ENCODE assay signal across 13 cellular contexts in the genomic region with DNA sequence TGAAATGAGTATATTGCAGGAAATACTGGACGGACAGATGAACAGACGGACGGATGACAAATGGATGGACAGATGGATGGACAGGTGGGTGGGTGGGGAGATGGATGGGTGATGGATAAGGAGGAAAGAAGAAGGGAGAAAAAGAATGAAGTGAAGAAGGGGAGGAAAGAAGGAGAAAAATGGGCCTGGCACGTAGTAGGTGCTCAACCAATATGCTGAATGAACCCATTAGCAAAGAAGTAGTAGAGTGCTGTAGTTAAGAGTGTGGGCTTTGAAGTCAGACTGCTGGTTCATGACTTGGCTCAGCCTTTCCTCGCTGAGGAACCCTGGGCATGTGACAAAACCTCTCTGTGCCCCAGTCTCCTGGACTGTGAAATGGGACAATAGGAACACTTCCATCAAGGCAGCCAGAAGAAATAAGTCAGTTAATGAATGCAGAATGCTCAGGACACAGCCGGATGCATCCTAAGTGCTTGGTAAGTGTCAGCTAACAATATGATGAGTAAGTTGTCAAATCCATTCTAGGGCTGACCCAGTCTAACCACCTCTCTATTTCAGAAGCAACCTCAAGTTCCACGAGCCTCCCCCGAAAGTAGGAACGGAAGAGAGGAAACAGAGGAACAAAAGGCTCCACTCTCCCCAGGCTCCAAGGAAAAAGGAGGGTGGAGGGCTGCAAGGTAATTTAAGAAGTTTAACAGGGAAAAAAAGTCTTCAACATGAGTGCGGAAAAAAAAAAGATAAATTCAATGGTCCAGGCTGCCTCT. TPM values are rescaled to one million over a fixed set of nuclear protein-coding genes. Genes with fewer than 3 reads are reported as not detected.
A peak's percentile ranks its signal among the peaks of the same experiment; 100 is the strongest.
DNase-seq lines count a peak whose midpoint lies in the region; ATAC-seq and TF ChIP-seq lines count a peak whose summit lies in the region.
"Had no signal": no experiment of that assay in that cellular context is flagged by ENCODE, and none has a peak within 500 bp of the region (broad histone marks: within the 10 kb centered on the region; RNA-seq: fewer than 3 reads in every experiment).

No MANE protein-coding gene starts in this region.

- H3K27ac ChIP-seq in CD8-positive, alpha-beta T cell (ENCODE audit: low read depth, low read length), result no peak overlapping the region
- no peak overlapping the region for H3K27ac ChIP-seq in GM23338 (ENCODE audit: low read depth)
- no peak overlapping the region for H3K27ac ChIP-seq in SJCRH30
- H3K27ac ChIP-seq: GM23248 had no signal

- peaks cover 24% of the 10 kb centered on the region for H3K36me3 Mint-ChIP-seq in CD8-positive, alpha-beta T cell
- peaks cover 3% of the 10 kb centered on the region; the same call in 1 of the 3 replicates for H3K36me3 Mint-ChIP-seq in GM23338 (ENCODE audit: low read depth)
- peaks cover 8% of the 10 kb centered on the region for H3K36me3 Mint-ChIP-seq in activated naive CD8-positive, alpha-beta T cell treated with anti-CD3 and anti-CD28 coated beads, Interleukin-2, amount 10 ng/mL, durations not matched to agents 7 days and 5 days
- no peaks in the 10 kb centered on the region for H3K36me3 Mint-ChIP-seq in natural killer cell treated with Interleukin-12 subunit alpha and Interleukin-12 subunit beta and Interleukin-15 and Interleukin-18, amount 100 ng/mL, for 72 hours

- no peaks in the 10 kb centered on the region for H3K27me3 ChIP-seq in CD8-positive, alpha-beta T cell (ENCODE audit: insufficient read depth, low read length)
- H3K27me3 ChIP-seq in GM23338 (ENCODE audit: insufficient read depth), result no peaks in the 10 kb centered on the region
- no peaks in the 10 kb centered on the region for H3K27me3 ChIP-seq in SJCRH30
- no peaks in the 10 kb centered on the region for H3K27me3 ChIP-seq in HAP-1 (ENCODE audit: low read depth)
- H3K27me3 ChIP-seq: heart right ventricle, spleen had no signal

- H3K27ac Mint-ChIP-seq in CD8-positive, alpha-beta T cell, result peak overlapping the region; percentile 78
- no peak overlapping the region; the same call in 1 of the 2 replicates for H3K27ac Mint-ChIP-seq in GM23338
- peak overlapping the region; percentile 57 for H3K27ac Mint-ChIP-seq in activated naive CD8-positive, alpha-beta T cell treated with anti-CD3 and anti-CD28 coated beads, Interleukin-2, amount 10 ng/mL, durations not matched to agents 7 days and 5 days
- no peak overlapping the region for H3K27ac Mint-ChIP-seq in natural killer cell treated with Interleukin-12 subunit alpha and Interleukin-12 subunit beta and Interleukin-15 and Interleukin-18, amount 100 ng/mL, for 72 hours
- H3K27ac Mint-ChIP-seq: activated naive CD4-positive, alpha-beta T cell treated with anti-CD3 and anti-CD28 coated beads for 36 hours had no signal

- no peaks in the 10 kb centered on the region for H3K9me3 Mint-ChIP-seq in CD8-positive, alpha-beta T cell
- no peaks in the 10 kb centered on the region for H3K9me3 Mint-ChIP-seq in GM23338
- no peaks in the 10 kb centered on the region for H3K9me3 Mint-ChIP-seq in activated naive CD8-positive, alpha-beta T cell treated with anti-CD3 and anti-CD28 coated beads, Interleukin-2, amount 10 ng/mL, durations not matched to agents 7 days and 5 days
- no peaks in the 10 kb centered on the region for H3K9me3 Mint-ChIP-seq in natural killer cell treated with Interleukin-12 subunit alpha and Interleukin-12 subunit beta and Interleukin-15 and Interleukin-18, amount 100 ng/mL, for 72 hours
- H3K9me3 Mint-ChIP-seq: activated naive CD4-positive, alpha-beta T cell treated with anti-CD3 and anti-CD28 coated beads for 36 hours had no signal

- intact Hi-C loops in CD8-positive, alpha-beta T cell (cut with DNase I, micrococcal nuclease), result loop anchor here in 1 of 2 experiments (1.0 to 2.0 kb wide), 2 partner anchors 25 to 133 kb away; no protein-coding TSS in a partner anchor

- no peak for ATAC-seq in CD8-positive, alpha-beta T cell
- ATAC-seq in GM23338, result no peak
- no peak for ATAC-seq in activated naive CD8-positive, alpha-beta T cell treated with anti-CD3 and anti-CD28 coated beads, Interleukin-2, amount 10 ng/mL, durations not matched to agents 7 days and 5 days (ENCODE audit: low read depth)
- peak in 1 of 2 donors; percentile 68 for ATAC-seq in natural killer cell treated with Interleukin-12 subunit alpha and Interleukin-12 subunit beta and Interleukin-15 and Interleukin-18, amount 100 ng/mL, for 72 hours
- no peak for ATAC-seq in GM21825 (IDR thresholded peaks at IDR 0.05; ENCODE audit: unreplicated experiment)

- CTCF ChIA-PET in CD8-positive, alpha-beta T cell (lab: Charles Lee), result interaction anchor here (2.1 kb wide), 1 partner anchor 132 kb away, joined by 6 read pairs; no protein-coding TSS in a partner anchor

- in situ Hi-C loops in HAP-1 (cut with MboI; ENCODE audit: low sequenced_read_pairs), result no loop called here

- no peak overlapping the region for H3K4me3 ChIP-seq in CD8-positive, alpha-beta T cell (ENCODE audit: low read depth, low read length)
- H3K4me3 ChIP-seq in GM23338 (no peak overlapping the region), SJCRH30 (no peak overlapping the region), HAP-1 (no peak overlapping the region)
- H3K4me3 ChIP-seq: GM23248, heart right ventricle had no signal

- TF ChIP-seq CTCF in CD8-positive, alpha-beta T cell (IDR thresholded peaks at IDR 0.05), result no peak
- no peak for TF ChIP-seq CTCF in GM23338 (conservative IDR thresholded peaks at IDR 0.05; ENCODE audit: low read depth in 2 of 2)

- H3K4me2 ChIP-seq in GM23338, result peak overlapping the region; percentile 23; the same call in 1 of the 2 replicates

- H3F3A ChIP-seq in GM23338 (replicated peaks; ENCODE audit: low read depth), result no peaks in the 10 kb centered on the region

- no peaks in the 10 kb centered on the region for H3K9me2 ChIP-seq in GM23338 (ENCODE audit: insufficient read depth)

- H4K20me1 ChIP-seq in GM23338 (replicated peaks; ENCODE audit: insufficient read depth), result no peaks in the 10 kb centered on the region

- H3K4me1 ChIP-seq in CD8-positive, alpha-beta T cell (ENCODE audit: insufficient read depth, low read length), result peaks cover 66% of the 10 kb centered on the region
- H3K4me1 ChIP-seq in GM23338 (ENCODE audit: insufficient read depth) (peaks cover 8% of the 10 kb centered on the region; the same call in 1 of the 2 replicates), SJCRH30 (peaks cover 40% of the 10 kb centered on the region), HAP-1 (no peaks in the 10 kb centered on the region)

- H3K4me3 Mint-ChIP-seq in CD8-positive, alpha-beta T cell, result peak overlapping the region; percentile 32
- no peak overlapping the region; the same call in 2 of the 3 replicates for H3K4me3 Mint-ChIP-seq in GM23338
- H3K4me3 Mint-ChIP-seq in activated naive CD8-positive, alpha-beta T cell treated with anti-CD3 and anti-CD28 coated beads, Interleukin-2, amount 10 ng/mL, durations not matched to agents 7 days and 5 days, result no peak overlapping the region
- H3K4me3 Mint-ChIP-seq in natural killer cell treated with Interleukin-12 subunit alpha and Interleukin-12 subunit beta and Interleukin-15 and Interleukin-18, amount 100 ng/mL, for 72 hours, result peak overlapping the region; percentile 70
- H3K4me3 Mint-ChIP-seq: activated naive CD4-positive, alpha-beta T cell treated with anti-CD3 and anti-CD28 coated beads for 36 hours had no signal

- no peak overlapping the region for H2AFZ ChIP-seq in GM23338
- H2AFZ ChIP-seq: GM23248 had no signal

- no peaks in the 10 kb centered on the region for H3K79me2 ChIP-seq in GM23338 (replicated peaks; ENCODE audit: insufficient read depth)

- H3K9me3 ChIP-seq in CD8-positive, alpha-beta T cell (ENCODE audit: low read length), result no peaks in the 10 kb centered on the region
- H3K9me3 ChIP-seq in SJCRH30 (replicated peaks) (no peaks in the 10 kb centered on the region), HAP-1 (no peaks in the 10 kb centered on the region)
- H3K9me3 ChIP-seq: heart right ventricle, spleen had no signal

- peaks cover 87% of the 10 kb centered on the region for H3K4me1 Mint-ChIP-seq in CD8-positive, alpha-beta T cell (ENCODE audit: low read depth)
- H3K4me1 Mint-ChIP-seq in GM23338, result peaks cover 40% of the 10 kb centered on the region
- peaks cover 56% of the 10 kb centered on the region for H3K4me1 Mint-ChIP-seq in activated naive CD8-positive, alpha-beta T cell treated with anti-CD3 and anti-CD28 coated beads, Interleukin-2, amount 10 ng/mL, durations not matched to agents 7 days and 5 days
- peaks cover 85 to 86% of the 10 kb centered on the region in 2 donors for H3K4me1 Mint-ChIP-seq in natural killer cell treated with Interleukin-12 subunit alpha and Interleukin-12 subunit beta and Interleukin-15 and Interleukin-18, amount 100 ng/mL, for 72 hours (ENCODE audit: low read depth in 2 of 2)

- no peaks in the 10 kb centered on the region for H3K36me3 ChIP-seq in CD8-positive, alpha-beta T cell (ENCODE audit: insufficient read depth, low read length)
- no peaks in the 10 kb centered on the region for H3K36me3 ChIP-seq in GM23338 (ENCODE audit: insufficient read depth)
- no peaks in the 10 kb centered on the region for H3K36me3 ChIP-seq in SJCRH30
- no peaks in the 10 kb centered on the region for H3K36me3 ChIP-seq in HAP-1 (replicated peaks)
- H3K36me3 ChIP-seq: heart right ventricle had no signal

- POLR2A ChIA-PET in CD8-positive, alpha-beta T cell (lab: Charles Lee), result no interaction called here
- POLR2A ChIA-PET in activated naive CD8-positive, alpha-beta T cell treated with anti-CD3 and anti-CD28 coated beads, Interleukin-2, amount 10 ng/mL, durations not matched to agents 7 days and 5 days (lab: Charles Lee), result interaction anchor here (1.2 to 1.8 kb wide), 2 partner anchors 9 to 39 kb away, joined by 4 to 6 read pairs; no protein-coding TSS in a partner anchor

- H3K27me3 Mint-ChIP-seq in CD8-positive, alpha-beta T cell (ENCODE audit: low read depth), result no peaks in the 10 kb centered on the region
- H3K27me3 Mint-ChIP-seq in GM23338 (ENCODE audit: insufficient read depth, low read depth, poor library complexity), result peaks cover 5% of the 10 kb centered on the region
- no peaks in the 10 kb centered on the region for H3K27me3 Mint-ChIP-seq in activated naive CD8-positive, alpha-beta T cell treated with anti-CD3 and anti-CD28 coated beads, Interleukin-2, amount 10 ng/mL, durations not matched to agents 7 days and 5 days
- H3K27me3 Mint-ChIP-seq in natural killer cell treated with Interleukin-12 subunit alpha and Interleukin-12 subunit beta and Interleukin-15 and Interleukin-18, amount 100 ng/mL, for 72 hours, result no peaks in the 10 kb centered on the region

- DNase-seq in CD8-positive, alpha-beta T cell, result no peak
- DNase-seq in GM23338 (ENCODE audit: low spot score) (no peak), SJCRH30 (no peak), HAP-1 (ENCODE audit: low spot score in 2 of 2) (no peak)
- no peak for DNase-seq in activated naive CD8-positive, alpha-beta T cell treated with anti-CD3 and anti-CD28 coated beads, Interleukin-2, amount 10 ng/mL, durations not matched to agents 7 days and 5 days
- no peak for DNase-seq in natural killer cell treated with Interleukin-12 subunit alpha and Interleukin-12 subunit beta and Interleukin-15 and Interleukin-18, amount 100 ng/mL, for 72 hours (ENCODE audit: low spot score)
- DNase-seq: activated naive CD4-positive, alpha-beta T cell treated with anti-CD3 and anti-CD28 coated beads for 36 hours; central memory CD4-positive, alpha-beta T cell; GM23248; heart right ventricle; NCI-H345 had no signal

RNA-seq across cellular contexts. Expression of gene PREX1, which starts 37.8 kb away (rescaled TPM):
- total RNA-seq in CD8-positive, alpha-beta T cell, result 100 to 1,000 TPM; 111 to 117 TPM
- 7.8 and 10.3 TPM in 2 replicates for total RNA-seq in GM23338 (2014; rRNA removed; shearing (Covaris generic))
- 2.4 and 2.6 TPM in 2 replicates for polyA plus RNA-seq in GM23338 (2016; fragmentation: Nextera tagmentation; extraction: Ambion mirVana)
- 100 to 1,000 TPM; 142 to 147 TPM for total RNA-seq in activated naive CD8-positive, alpha-beta T cell treated with anti-CD3 and anti-CD28 coated beads, Interleukin-2, amount 10 ng/mL, durations not matched to agents 7 days and 5 days
- 100 to 1,000 TPM; 132 to 167 TPM for total RNA-seq in natural killer cell treated with Interleukin-12 subunit alpha and Interleukin-12 subunit beta and Interleukin-15 and Interleukin-18, amount 100 ng/mL, for 72 hours
- total RNA-seq in SJCRH30 (2014; rRNA removed; shearing (Covaris generic)), result 88.9 and 92.8 TPM in 2 replicates

Comparison
In these comparisons a context has a peak if more than half of its experiments do, and no peak if none do; other contexts are left out.
1. H3K27ac Mint-ChIP-seq: peak in CD8-positive, alpha-beta T cell (single experiment) and activated naive CD8-positive, alpha-beta T cell treated with anti-CD3 and anti-CD28 coated beads, Interleukin-2, amount 10 ng/mL, durations not matched to agents 7 days and 5 days (single experiment); none in GM23338 (single experiment) and natural killer cell treated with Interleukin-12 subunit alpha and Interleukin-12 subunit beta and Interleukin-15 and Interleukin-18, amount 100 ng/mL, for 72 hours (0 of 2).
2. H3K4me3 Mint-ChIP-seq: peak in CD8-positive, alpha-beta T cell (single experiment) and natural killer cell treated with Interleukin-12 subunit alpha and Interleukin-12 subunit beta and Interleukin-15 and Interleukin-18, amount 100 ng/mL, for 72 hours (single experiment); none in GM23338 (single experiment) and activated naive CD8-positive, alpha-beta T cell treated with anti-CD3 and anti-CD28 coated beads, Interleukin-2, amount 10 ng/mL, durations not matched to agents 7 days and 5 days (single experiment).